22 cellular contexts compared by ENCODE assay signal in genomic region chr14:20478915-20479314, GRCh38. TPM values are rescaled to one million over a fixed set of nuclear protein-coding genes. Genes with fewer than 3 reads are reported as not detected.
A peak's percentile ranks its signal among the peaks of the same experiment; 100 is the strongest.
DNase-seq lines count a peak whose midpoint lies in the region; ATAC-seq and TF ChIP-seq lines count a peak whose summit lies in the region.
"Had no signal": no experiment of that assay in that cellular context is flagged by ENCODE, and none has a peak within 500 bp of the region (broad histone marks: within the 10 kb centered on the region; RNA-seq: fewer than 3 reads in every experiment).

No MANE protein-coding gene starts in this region.

- no peak for ATAC-seq in stimulated activated naive CD8-positive, alpha-beta T cell treated with anti-CD3 and anti-CD28 coated beads, Interleukin-15, Interleukin-2, amounts not matched to agents 100 U/mL and 50 U/mL, for 24 hours
- ATAC-seq: HCT116, SK-N-SH treated with all-trans-retinoic acid at 6 μM for 48 hours had no signal

- H3K4me3 Mint-ChIP-seq in stimulated activated naive CD8-positive, alpha-beta T cell treated with anti-CD3 and anti-CD28 coated beads, Interleukin-15, Interleukin-2, amounts not matched to agents 100 ng/mL and 50 ng/mL, for 24 hours: no peak overlapping the region
- H3K4me3 Mint-ChIP-seq: IgD-negative memory B cell had no signal

- H3K36me3 ChIP-seq in testis (ENCODE audit: low read depth, missing control alignments): no peaks in the 10 kb centered on the region

- intact Hi-C loops in testis (cut with DNase I; ENCODE audit: low total_unique reads): no loop called here

- H3K9me3 ChIP-seq in testis: no peaks in the 10 kb centered on the region
- H3K9me3 ChIP-seq: Peyer's patch had no signal

- H3K4me3 ChIP-seq in HL-60 (replicated peaks; ENCODE audit: insufficient read depth, low read length) (no peak overlapping the region), testis (no peak overlapping the region)
- H3K4me3 ChIP-seq: Peyer's patch had no signal

- H3K36me3 Mint-ChIP-seq in stimulated activated naive CD8-positive, alpha-beta T cell treated with anti-CD3 and anti-CD28 coated beads, Interleukin-15, Interleukin-2, amounts not matched to agents 100 ng/mL and 50 ng/mL, for 24 hours (ENCODE audit: low read depth): peaks cover 58% of the 10 kb centered on the region

- no peak for TF ChIP-seq CTCF in HL-60 (IDR thresholded peaks at IDR 0.05; ENCODE audit: insufficient read depth, low read length)
- no peak for TF ChIP-seq CTCF in testis (IDR thresholded peaks at IDR 0.05)

- no peaks in the 10 kb centered on the region for H3K27me3 Mint-ChIP-seq in stimulated activated naive CD8-positive, alpha-beta T cell treated with anti-CD3 and anti-CD28 coated beads, Interleukin-15, Interleukin-2, amounts not matched to agents 100 ng/mL and 50 ng/mL, for 24 hours
- H3K27me3 Mint-ChIP-seq: IgD-negative memory B cell had no signal

- H3K27me3 ChIP-seq in HL-60 (ENCODE audit: insufficient read depth, poor library complexity, severe bottlenecking) (no peaks in the 10 kb centered on the region), testis (no peaks in the 10 kb centered on the region)
- H3K27me3 ChIP-seq: Peyer's patch had no signal

- peaks cover 45% of the 10 kb centered on the region for H3K4me1 Mint-ChIP-seq in stimulated activated naive CD8-positive, alpha-beta T cell treated with anti-CD3 and anti-CD28 coated beads, Interleukin-15, Interleukin-2, amounts not matched to agents 100 ng/mL and 50 ng/mL, for 24 hours (ENCODE audit: low read depth)

- DNase-seq in stimulated activated naive CD8-positive, alpha-beta T cell treated with anti-CD3 and anti-CD28 coated beads, Interleukin-15, Interleukin-2, amounts not matched to agents 100 U/mL and 50 U/mL, for 24 hours: no peak
- DNase-seq in HL-60 (ENCODE audit: low read depth in 1 of 2, low spot score in 1 of 2): no peak
- peak; percentile 70 to 76 for DNase-seq in erythroblast (lab: John Stamatoyannopoulos, UW)
- no peak for DNase-seq in A172 (ENCODE audit: low spot score)
- DNase-seq in SKM-1 (lab: John Stamatoyannopoulos, UW; ENCODE audit: unreplicated experiment): no peak
- no peak for DNase-seq in testis
- DNase-seq: DMS79, MV-4-11, NCI-H1105 treated with DMSO at 0.1 percent for 48 hours, NCI-H1694, NCI-H2081 treated with DMSO at 0.1 percent for 48 hours, NCI-H2171 treated with DMSO at 0.1 percent for 48 hours, NCI-H524 treated with DMSO at 0.1 percent for 48 hours, NCI-H82, Peyer's patch had no signal

- peaks cover 12% of the 10 kb centered on the region for H3K4me1 ChIP-seq in testis

- H3K9me3 Mint-ChIP-seq in stimulated activated naive CD8-positive, alpha-beta T cell treated with anti-CD3 and anti-CD28 coated beads, Interleukin-15, Interleukin-2, amounts not matched to agents 100 ng/mL and 50 ng/mL, for 24 hours: no peaks in the 10 kb centered on the region
- H3K9me3 Mint-ChIP-seq: IgD-negative memory B cell had no signal

- peak overlapping the region; percentile 39 for H3K27ac Mint-ChIP-seq in stimulated activated naive CD8-positive, alpha-beta T cell treated with anti-CD3 and anti-CD28 coated beads, Interleukin-15, Interleukin-2, amounts not matched to agents 100 ng/mL and 50 ng/mL, for 24 hours

- TF ChIP-seq POLR2A in erythroblast (IDR thresholded peaks at IDR 0.05; ENCODE audit: low read length): peak; percentile 1
- no peak for TF ChIP-seq POLR2A in testis (IDR thresholded peaks at IDR 0.05)

- WGBS in testis, 2 donors: 82 to 93% methylated on average over 3 of the region's 3 CpGs

- H3K27ac ChIP-seq in HL-60 (replicated peaks): peak overlapping the region; percentile 19
- H3K27ac ChIP-seq in testis: no peak overlapping the region

RNA-seq across cellular contexts. Expression of gene PNP, which starts 9.7 kb away (rescaled TPM):
- total RNA-seq in A172 (2014; rRNA removed; shearing (Covaris generic)): 41.8 and 43.5 TPM in 2 replicates
- total RNA-seq in testis: 10 to 100 TPM; 13.6 to 21.8 TPM
- polyA plus RNA-seq in testis (ENCODE audit: insufficient read depth, low read depth, low replicate concordance): 18.9 TPM

RNA-seq across cellular contexts. Expression of gene PIP4P1, which starts 17.7 kb away (rescaled TPM):
- total RNA-seq in A172 (2014; rRNA removed; shearing (Covaris generic)): 13.5 and 18.7 TPM in 2 replicates
- 10 to 100 TPM; 33.4 to 38.8 TPM for total RNA-seq in testis
- polyA plus RNA-seq in testis (ENCODE audit: insufficient read depth, low read depth, low replicate concordance): 50.8 TPM

RNA-seq across cellular contexts. Expression of gene APEX1, which starts 23.9 kb away (rescaled TPM):
- 96.7 and 99.1 TPM in 2 replicates for total RNA-seq in A172 (2014; rRNA removed; shearing (Covaris generic))
- 10 to 100 TPM; 56.7 to 76.2 TPM for total RNA-seq in testis
- polyA plus RNA-seq in testis (ENCODE audit: insufficient read depth, low read depth, low replicate concordance): 67.8 TPM

RNA-seq across cellular contexts. Expression of gene OSGEP, which starts 24.3 kb away (rescaled TPM):
- 33.2 and 54.4 TPM in 2 replicates for total RNA-seq in A172 (2014; rRNA removed; shearing (Covaris generic))
- total RNA-seq in testis: 10 to 100 TPM; 47.2 to 58.8 TPM
- polyA plus RNA-seq in testis (ENCODE audit: insufficient read depth, low read depth, low replicate concordance): 19.9 TPM

RNA-seq across cellular contexts. Expression of gene RNASE10, which starts 26.4 kb away (rescaled TPM):
- total RNA-seq in A172 (2014; rRNA removed; shearing (Covaris generic)): not detected in 2 replicates
- not detected for total RNA-seq in testis
- 1.2 TPM for polyA plus RNA-seq in testis (ENCODE audit: insufficient read depth, low read depth, low replicate concordance)
- total RNA-seq: M059J, Peyer's patch had no signal
- polyA plus RNA-seq: BJ, H1 had no signal

Comparison
In these comparisons a context has a peak if more than half of its experiments do, and no peak if none do; other contexts are left out.
1. DNase-seq: peak in erythroblast (2 of 2); none in stimulated activated naive CD8-positive, alpha-beta T cell treated with anti-CD3 and anti-CD28 coated beads, Interleukin-15, Interleukin-2, amounts not matched to agents 100 U/mL and 50 U/mL, for 24 hours (single experiment), HL-60 (0 of 2), A172 (single experiment), SKM-1 (single experiment) and testis (single experiment).